21 cellular contexts compared by ENCODE assay signal in genomic region chr10:131172433-131172832, GRCh38.
"Had no signal": no experiment of that assay in that cellular context is flagged by ENCODE, and none has a peak within 500 bp of the region (broad histone marks: within the 10 kb centered on the region; RNA-seq: fewer than 3 reads in every experiment).

No MANE protein-coding gene starts in this region.

- H3K4me2 ChIP-seq: neural progenitor cell had no signal

- H3K36me3 ChIP-seq: cardiac muscle cell, heart right ventricle, left lung, lower lobe of right lung, neural progenitor cell, right atrium auricular region, suprapubic skin, thyroid gland, upper lobe of left lung had no signal

- DNase-seq: cerebellar nuclear complex; dermis blood vessel endothelial cell; effector CD4-positive, alpha-beta T cell; heart right ventricle; hypothalamus; left lung; lower lobe of right lung; midbrain; occipital lobe; small intestine; stimulated activated CD4-positive, alpha-beta T cell treated with anti-CD3 and anti-CD28 coated beads, Interleukin-12 subunit alpha, Interleukin-12 subunit beta, amount 100 ng/mL, for 4 hours; stimulated activated CD4-positive, alpha-beta T cell treated with anti-CD3 and anti-CD28 coated beads, Interleukin-2, amount 100 ng/mL, for 48 hours; stimulated activated naive CD4-positive, alpha-beta T cell treated with Interleukin-2 at 50 U/mL for 16 hours; thyroid gland had no signal

- H2AFZ ChIP-seq: neural progenitor cell, parathyroid adenoma had no signal

- H3K9ac ChIP-seq: neural progenitor cell, parathyroid adenoma had no signal

- ATAC-seq: heart right ventricle; left lung; lower lobe of right lung; natural killer cell treated with Interleukin-12 subunit alpha and Interleukin-12 subunit beta and Interleukin-15 and Interleukin-18, amount 100 ng/mL, for 72 hours had no signal

- H3K4me3 ChIP-seq: cardiac muscle cell, heart right ventricle, left lung, lower lobe of right lung, neural progenitor cell, right atrium auricular region, suprapubic skin, thyroid gland, upper lobe of left lung had no signal

- H3K27ac ChIP-seq: cardiac muscle cell, heart right ventricle, left lung, lower lobe of right lung, neural progenitor cell, parathyroid adenoma, right atrium auricular region, suprapubic skin, upper lobe of left lung had no signal

- H3K9me3 ChIP-seq: lower lobe of right lung, right atrium auricular region, suprapubic skin, thyroid gland, upper lobe of left lung had no signal

- H3K27me3 ChIP-seq: cardiac muscle cell, neural progenitor cell, right atrium auricular region, thyroid gland, upper lobe of left lung had no signal

- H3K4me1 ChIP-seq: heart right ventricle, left lung, lower lobe of right lung, neural progenitor cell, parathyroid adenoma, right atrium auricular region, suprapubic skin, upper lobe of left lung had no signal
